Comparison of ENCODE assay signal across 18 cellular contexts in the genomic region with DNA sequence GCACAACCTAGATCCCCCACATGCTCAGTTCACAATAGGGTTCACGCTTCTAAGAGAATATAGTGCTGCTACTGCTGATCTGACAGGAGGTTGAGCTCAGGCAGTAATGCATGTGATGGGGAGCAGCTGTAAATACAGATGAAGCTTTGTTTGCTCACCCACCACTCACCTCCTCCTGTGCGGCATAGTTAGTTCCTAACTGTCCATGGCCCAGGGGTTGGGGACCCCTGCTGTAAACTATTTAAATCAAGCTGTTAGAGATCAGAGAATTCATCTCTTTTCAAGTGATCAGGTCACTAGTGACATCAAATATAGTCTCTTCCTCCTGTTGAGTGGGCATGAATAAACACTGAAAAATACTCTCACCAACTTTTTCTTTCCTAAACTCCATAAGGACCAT.
"Had no signal": no experiment of that assay in that cellular context is flagged by ENCODE, and none has a peak within 500 bp of the region (broad histone marks: within the 10 kb centered on the region; RNA-seq: fewer than 3 reads in every experiment).

No MANE protein-coding gene starts in this region.

- H3K27me3 ChIP-seq: gastrocnemius medialis, left lung, sigmoid colon, spleen had no signal

- H3K27ac ChIP-seq: gastrocnemius medialis, left lung, sigmoid colon, spleen had no signal

- H3K4me3 ChIP-seq: gastrocnemius medialis, left lung, sigmoid colon, spleen had no signal

- H3K27ac Mint-ChIP-seq: activated CD4-positive, alpha-beta memory T cell treated with anti-CD3 and anti-CD28 coated beads for 36 hours; activated naive CD8-positive, alpha-beta T cell treated with anti-CD3 and anti-CD28 coated beads for 36 hours; mesothelial cell of epicardium; natural killer cell treated with Interleukin-12 subunit alpha and Interleukin-12 subunit beta and Interleukin-15 and Interleukin-18, amount 100 ng/mL, for 72 hours; stimulated activated naive B cell treated with anti-CD40 and anti-IgM and Interleukin-4, amounts not matched to agents 10 μg/mL and 1 μg/mL and 100 μg/mL, for 72 hours had no signal

- H3K36me3 ChIP-seq: gastrocnemius medialis, left lung, sigmoid colon, spleen had no signal

- FAIRE-seq: kidney, TTC549 had no signal

- H3K27me3 Mint-ChIP-seq: activated CD4-positive, alpha-beta memory T cell treated with anti-CD3 and anti-CD28 coated beads for 36 hours; activated naive CD8-positive, alpha-beta T cell treated with anti-CD3 and anti-CD28 coated beads for 36 hours; central memory CD8-positive, alpha-beta T cell; stimulated activated naive B cell treated with anti-CD40 and anti-IgM and Interleukin-4, amounts not matched to agents 10 μg/mL and 1 μg/mL and 100 μg/mL, for 72 hours had no signal

- H3K4me1 Mint-ChIP-seq: activated naive CD8-positive, alpha-beta T cell treated with anti-CD3 and anti-CD28 coated beads for 36 hours; central memory CD8-positive, alpha-beta T cell; mesothelial cell of epicardium; stimulated activated naive B cell treated with anti-CD40 and anti-IgM and Interleukin-4, amounts not matched to agents 10 μg/mL and 1 μg/mL and 100 μg/mL, for 72 hours had no signal

- ATAC-seq: esophagus mucosa; gastrocnemius medialis; left lung; natural killer cell treated with Interleukin-12 subunit alpha and Interleukin-12 subunit beta and Interleukin-15 and Interleukin-18, amount 100 ng/mL, for 72 hours; stimulated activated naive B cell treated with anti-CD40 and anti-IgM and Interleukin-4, amounts not matched to agents 10 μg/mL and 1 μg/mL and 100 μg/mL, for 72 hours had no signal

- H3K4me3 Mint-ChIP-seq: activated CD4-positive, alpha-beta memory T cell treated with anti-CD3 and anti-CD28 coated beads for 36 hours; activated naive CD8-positive, alpha-beta T cell treated with anti-CD3 and anti-CD28 coated beads for 36 hours; central memory CD8-positive, alpha-beta T cell; mesothelial cell of epicardium; natural killer cell treated with Interleukin-12 subunit alpha and Interleukin-12 subunit beta and Interleukin-15 and Interleukin-18, amount 100 ng/mL, for 72 hours; stimulated activated naive B cell treated with anti-CD40 and anti-IgM and Interleukin-4, amounts not matched to agents 10 μg/mL and 1 μg/mL and 100 μg/mL, for 72 hours had no signal

- H3K9me3 Mint-ChIP-seq: activated CD4-positive, alpha-beta memory T cell treated with anti-CD3 and anti-CD28 coated beads for 36 hours; activated naive CD8-positive, alpha-beta T cell treated with anti-CD3 and anti-CD28 coated beads for 36 hours; central memory CD8-positive, alpha-beta T cell; mesothelial cell of epicardium; natural killer cell treated with Interleukin-12 subunit alpha and Interleukin-12 subunit beta and Interleukin-15 and Interleukin-18, amount 100 ng/mL, for 72 hours; stimulated activated naive B cell treated with anti-CD40 and anti-IgM and Interleukin-4, amounts not matched to agents 10 μg/mL and 1 μg/mL and 100 μg/mL, for 72 hours had no signal

- H3K36me3 Mint-ChIP-seq: activated CD4-positive, alpha-beta memory T cell treated with anti-CD3 and anti-CD28 coated beads for 36 hours; activated naive CD8-positive, alpha-beta T cell treated with anti-CD3 and anti-CD28 coated beads for 36 hours; mesothelial cell of epicardium; natural killer cell treated with Interleukin-12 subunit alpha and Interleukin-12 subunit beta and Interleukin-15 and Interleukin-18, amount 100 ng/mL, for 72 hours; stimulated activated naive B cell treated with anti-CD40 and anti-IgM and Interleukin-4, amounts not matched to agents 10 μg/mL and 1 μg/mL and 100 μg/mL, for 72 hours had no signal

- H3K4me1 ChIP-seq: gastrocnemius medialis, left lung, sigmoid colon, spleen had no signal

- DNase-seq: activated CD4-positive, alpha-beta memory T cell treated with anti-CD3 and anti-CD28 coated beads for 36 hours; activated CD4-positive, alpha-beta T cell treated with anti-CD3 and anti-CD28 coated beads for 4 hours; activated naive CD8-positive, alpha-beta T cell treated with anti-CD3 and anti-CD28 coated beads for 36 hours; amniotic stem cell; cortex of kidney; effector CD4-positive, alpha-beta T cell; gastrocnemius medialis; head of caudate nucleus; kidney; left lung; sigmoid colon; spleen; stimulated activated naive B cell treated with anti-CD40 and anti-IgM and Interleukin-4, amounts not matched to agents 10 μg/mL and 1 μg/mL and 100 μg/mL, for 72 hours had no signal

- H3K9me3 ChIP-seq: gastrocnemius medialis, left lung, spleen had no signal
